ENCODE assay signal across 8 cellular contexts in the genomic region with DNA sequence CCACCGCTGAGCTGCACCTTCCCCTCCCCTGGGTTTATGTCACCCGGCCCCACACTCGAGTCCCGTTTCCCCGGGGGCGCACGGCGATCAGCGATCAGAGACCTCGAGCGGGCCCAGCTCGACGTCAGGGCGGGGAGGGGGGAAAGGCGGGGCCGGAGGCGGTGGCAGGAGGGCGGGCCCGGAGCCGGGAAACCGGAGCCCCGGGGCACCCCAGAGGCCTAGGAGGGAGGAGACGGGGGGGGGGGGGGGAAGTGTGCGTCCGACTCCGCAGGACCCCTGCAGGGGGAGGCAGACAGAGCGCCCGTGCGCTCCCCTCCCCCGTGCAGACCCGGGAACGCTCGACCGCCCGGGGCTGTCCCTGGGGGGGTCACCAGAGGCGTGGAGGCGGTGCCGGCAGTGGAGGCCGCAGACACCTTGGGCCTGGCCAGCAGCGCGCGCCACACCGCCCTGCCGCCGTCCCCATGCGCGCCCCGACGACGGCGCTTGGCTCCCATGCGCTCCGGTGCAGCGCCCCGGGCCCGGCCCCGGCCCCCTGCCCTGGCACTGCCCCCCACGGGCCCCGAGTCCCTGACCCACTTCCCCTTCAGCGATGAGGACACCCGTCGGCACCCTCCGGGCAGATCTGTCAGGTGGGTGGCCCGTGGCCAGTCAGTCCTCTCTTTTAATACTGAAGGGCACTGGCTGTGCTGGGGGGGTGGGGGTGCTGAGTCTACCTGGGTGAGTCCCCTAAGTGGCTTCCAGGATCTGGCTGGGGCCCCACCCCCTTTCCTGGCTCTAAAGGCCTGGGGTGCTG. TPM values are rescaled to one million over a fixed set of nuclear protein-coding genes. Genes with fewer than 3 reads are reported as not detected.
DNase-seq lines count a peak whose midpoint lies in the region; ATAC-seq and TF ChIP-seq lines count a peak whose summit lies in the region.

No MANE protein-coding gene starts in this region.

- H3K79me2 ChIP-seq in DND-41 (ENCODE audit: insufficient read depth, low read length), result no peaks in the 10 kb centered on the region

- H3K9me3 ChIP-seq in DND-41 (ENCODE audit: insufficient read depth, low read length, severe bottlenecking), result no peaks in the 10 kb centered on the region
- H3K9me3 ChIP-seq in NT2/D1 (ENCODE audit: insufficient read depth, low read length), result no peaks in the 10 kb centered on the region
- no peaks in the 10 kb centered on the region for H3K9me3 ChIP-seq in psoas muscle

- TF ChIP-seq CTCF in DND-41 (IDR thresholded peaks at IDR 0.05; ENCODE audit: borderline replicate concordance, extremely low read depth, low read length, poor library complexity, severe bottlenecking) (no peak), psoas muscle (IDR thresholded peaks at IDR 0.05) (no peak)

- H3K4me3 ChIP-seq in DND-41 (ENCODE audit: low read depth in 1 of 2, low read length in 2 of 2) (peak overlapping the region in 1 of 2 experiments; percentile 32; a peak in 1 of 4 replicates), NT2/D1 (ENCODE audit: insufficient read length, low read depth) (peak overlapping the region; percentile 34), psoas muscle (peak overlapping the region; percentile 77)

- H3K36me3 ChIP-seq in DND-41 (ENCODE audit: insufficient read depth, low read length) (no peaks in the 10 kb centered on the region), NT2/D1 (ENCODE audit: insufficient read depth, insufficient read length, low read length) (no peaks in the 10 kb centered on the region), psoas muscle (ENCODE audit: insufficient read depth in 1 of 2, low read depth in 1 of 2) (no peaks in the 10 kb centered on the region)

- H3K4me1 ChIP-seq in DND-41 (ENCODE audit: insufficient read depth, low read length) (peaks cover 12% of the 10 kb centered on the region), NT2/D1 (ENCODE audit: insufficient read depth, insufficient read length) (peaks cover 28% of the 10 kb centered on the region), psoas muscle (peaks cover 6% of the 10 kb centered on the region)

- H4K20me1 ChIP-seq in DND-41 (ENCODE audit: insufficient read depth, low read length), result no peaks in the 10 kb centered on the region; the same call in 1 of the 2 replicates

- WGBS in psoas muscle, 3 donors, result 0 to 2% (median 0%) methylated on average over 18 to 59 of the region's 64 CpGs

- H2AFZ ChIP-seq in DND-41 (ENCODE audit: low read depth, low read length), result peak overlapping the region; percentile 39; the same call in 1 of the 2 replicates

- H3K9ac ChIP-seq in DND-41 (ENCODE audit: low read depth, low read length) (peak overlapping the region; percentile 34; the same call in 1 of the 2 replicates), NT2/D1 (ENCODE audit: insufficient read length, low read depth) (peak overlapping the region; percentile 59)

- ATAC-seq in DND-41 (ENCODE audit: insufficient read depth, low read depth), result peak; percentile 67
- ATAC-seq in Right ventricle myocardium inferior, result peak; percentile 74
- ATAC-seq in psoas muscle, result peak; percentile 66 to 72 (median 67)
- no peak for ATAC-seq in GM21360 (IDR thresholded peaks at IDR 0.05; ENCODE audit: unreplicated experiment)
- no peak for ATAC-seq in GM19023 (IDR thresholded peaks at IDR 0.05; ENCODE audit: unreplicated experiment)

- H3K27me3 ChIP-seq in DND-41 (ENCODE audit: insufficient read depth, low read length, poor library complexity), result no peaks in the 10 kb centered on the region
- H3K27me3 ChIP-seq in NT2/D1 (ENCODE audit: insufficient read depth, insufficient read length), result peaks cover 43% of the 10 kb centered on the region
- no peaks in the 10 kb centered on the region for H3K27me3 ChIP-seq in psoas muscle (ENCODE audit: insufficient read depth in 3 of 3, low read length in 2 of 3)

- DNase-seq in DND-41 (peak; percentile 51), NT2/D1 (ENCODE audit: low read depth, low spot score) (no peak), Right ventricle myocardium inferior (ENCODE audit: missing footprints) (peak; percentile 84), psoas muscle (peak; percentile 78 to 86), HT-29 (ENCODE audit: low spot score) (no peak)
- DNase-seq in activated T-helper 9 cell treated with anti-CD3 and anti-CD28 coated beads, Interleukin-2, amount 50 U/mL, for 16 hours (ENCODE audit: low read depth), result peak; percentile 51

- H3K27ac ChIP-seq in DND-41 (ENCODE audit: low read length) (no peak overlapping the region), psoas muscle (peak overlapping the region; percentile 90)

- intact Hi-C loops in Right ventricle myocardium inferior (cut with DNase I) (loop anchor here (2.0 kb wide), 1 partner anchor 29 kb away; a partner anchor contains a TSS), psoas muscle (cut with DNase I) (no loop called here)

- H3K4me2 ChIP-seq in DND-41 (ENCODE audit: insufficient read depth, low read length), result peak overlapping the region; percentile 53

RNA-seq across cellular contexts. Expression of a gene that starts 11.8 kb away (rescaled TPM):
- 37.0 TPM for total RNA-seq in Right ventricle myocardium inferior
- 10 to 100 TPM in 3 of 4 donors, 1 to 10 TPM in 1; 7.9 to 29.0 (median 16.8) TPM for total RNA-seq in psoas muscle
- polyA plus RNA-seq in psoas muscle, result 10 to 100 TPM in 2 of 3 donors, 1 to 10 TPM in 1; 4.1 to 15.1 (median 11.5) TPM
- 0.16 and 0.36 TPM in 2 replicates for total RNA-seq in HT-29 (2014; rRNA removed; shearing (Covaris generic))

RNA-seq across cellular contexts. Expression of a gene that starts 28.8 kb away (rescaled TPM):
- total RNA-seq in Right ventricle myocardium inferior, result 155 TPM
- 100 to 1,000 TPM; 165 to 182 (median 171) TPM for total RNA-seq in psoas muscle
- polyA plus RNA-seq in psoas muscle, result 100 to 1,000 TPM; 208 to 268 (median 234) TPM
- total RNA-seq in HT-29 (2014; rRNA removed; shearing (Covaris generic)), result 239 and 271 TPM in 2 replicates

RNA-seq across cellular contexts. Expression of a gene that starts 51.8 kb away (rescaled TPM):
- total RNA-seq in Right ventricle myocardium inferior (67.1 TPM), psoas muscle (10 to 100 TPM; 37.1 to 57.6 (median 40.4) TPM)
- 10 to 100 TPM; 40.7 to 58.8 (median 41.7) TPM for polyA plus RNA-seq in psoas muscle
- total RNA-seq in HT-29 (2014; rRNA removed; shearing (Covaris generic)), result 81.1 and 107 TPM in 2 replicates

Comparison
In these comparisons a context has a peak if more than half of its experiments do, and no peak if none do; other contexts are left out.
1. ATAC-seq: peak in DND-41 (single experiment), Right ventricle myocardium inferior (single experiment) and psoas muscle (4 of 4); none in GM21360 (single experiment) and GM19023 (single experiment).
2. DNase-seq: peak in DND-41 (single experiment), activated T-helper 9 cell treated with anti-CD3 and anti-CD28 coated beads, Interleukin-2, amount 50 U/mL, for 16 hours (single experiment), Right ventricle myocardium inferior (single experiment) and psoas muscle (2 of 2); none in NT2/D1 (single experiment) and HT-29 (single experiment).